Comparison of ENCODE assay signal across 24 cellular contexts in genomic region chr7:51027256-51028127, GRCh38.
"Had no signal": no experiment of that assay in that cellular context is flagged by ENCODE, and none has a peak within 500 bp of the region (broad histone marks: within the 10 kb centered on the region; RNA-seq: fewer than 3 reads in every experiment).

No MANE protein-coding gene starts in this region.

- H3K36me3 Mint-ChIP-seq: brain; mesothelial cell of epicardium; naive thymus-derived CD8-positive, alpha-beta T cell; T-cell had no signal

- H3K9me3 ChIP-seq: ovary, prostate gland, SJCRH30, stomach, suprapubic skin, tibial nerve had no signal

- H3K27ac Mint-ChIP-seq: activated CD4-positive, alpha-beta T cell treated with anti-CD3 and anti-CD28 coated beads, Interleukin-2, amount 10 ng/mL, durations not matched to agents 7 days and 5 days; activated CD8-positive, alpha-beta T cell treated with anti-CD3 and anti-CD28 coated beads for 36 hours; activated naive CD4-positive, alpha-beta T cell treated with anti-CD3 and anti-CD28 coated beads for 36 hours; activated T-helper 2 cell treated with anti-CD3 and anti-CD28 coated beads, Interferon-gamma antibody, Interleukin-2, Interleukin-4, amounts not matched to agents 10 μg/mL and 5 μg/mL and 100 μg/mL, durations not matched to agents 14 hours and 24 hours and 36 hours; brain; mesothelial cell of epicardium; naive thymus-derived CD8-positive, alpha-beta T cell; T-cell; T-helper 2 cell treated with Interferon-gamma antibody and Interleukin-4, amounts not matched to agents 5 μg/mL and 100 μg/mL, for 36 hours had no signal

- DNase-seq: activated CD4-positive, alpha-beta T cell treated with anti-CD3 and anti-CD28 coated beads, Interleukin-2, amount 10 ng/mL, durations not matched to agents 7 days and 5 days; activated CD4-positive, CD25-positive, alpha-beta regulatory T cell treated with anti-CD3 and anti-CD28 coated beads, Interleukin-2, amount 50 U/mL, for 72 hours; activated CD8-positive, alpha-beta T cell treated with anti-CD3 and anti-CD28 coated beads for 36 hours; activated naive CD4-positive, alpha-beta T cell treated with anti-CD3 and anti-CD28 coated beads for 36 hours; activated T-cell treated with anti-CD3 and anti-CD28 coated beads, Interleukin-2, amount 50 U/mL, for 4 hours; caudate nucleus; kidney; naive thymus-derived CD8-positive, alpha-beta T cell; ovary; right cardiac atrium; SJCRH30; stimulated activated CD4-positive, alpha-beta T cell treated with anti-CD3 and anti-CD28 coated beads, Interleukin-1b, Interleukin-23, amount 100 ng/mL, for 48 hours; stomach; T-cell; WERI-Rb-1 had no signal

- H3K27ac ChIP-seq: epithelial cell of prostate, ovary, prostate gland, SJCRH30, stomach, suprapubic skin, tibial nerve, WERI-Rb-1 had no signal

- H3K4me1 ChIP-seq: prostate gland, SJCRH30, stomach, suprapubic skin had no signal

- H3K27me3 Mint-ChIP-seq: activated CD4-positive, alpha-beta T cell treated with anti-CD3 and anti-CD28 coated beads, Interleukin-2, amount 10 ng/mL, durations not matched to agents 7 days and 5 days; activated CD8-positive, alpha-beta T cell treated with anti-CD3 and anti-CD28 coated beads for 36 hours; naive thymus-derived CD8-positive, alpha-beta T cell; T-cell had no signal

- H3K36me3 ChIP-seq: ovary, prostate gland, SJCRH30, suprapubic skin had no signal

- H3K4me3 Mint-ChIP-seq: activated CD4-positive, alpha-beta T cell treated with anti-CD3 and anti-CD28 coated beads, Interleukin-2, amount 10 ng/mL, durations not matched to agents 7 days and 5 days; activated CD8-positive, alpha-beta T cell treated with anti-CD3 and anti-CD28 coated beads for 36 hours; activated naive CD4-positive, alpha-beta T cell treated with anti-CD3 and anti-CD28 coated beads for 36 hours; activated T-cell treated with anti-CD3 and anti-CD28 coated beads, Interleukin-2, amount 50 U/mL, for 4 hours; brain; mesothelial cell of epicardium; naive thymus-derived CD8-positive, alpha-beta T cell; T-cell; T-helper 2 cell treated with Interferon-gamma antibody and Interleukin-4, amounts not matched to agents 5 μg/mL and 100 μg/mL, for 36 hours had no signal

- H3K4me3 ChIP-seq: lung, ovary, prostate gland, SJCRH30, stomach, suprapubic skin, tibial nerve had no signal

- ATAC-seq: activated CD8-positive, alpha-beta T cell treated with anti-CD3 and anti-CD28 coated beads for 36 hours; activated T-cell treated with anti-CD3 and anti-CD28 coated beads, Interleukin-2, amount 50 U/mL, for 4 hours; naive thymus-derived CD8-positive, alpha-beta T cell; right cardiac atrium; T-cell had no signal

- H3K9me3 Mint-ChIP-seq: activated CD4-positive, alpha-beta T cell treated with anti-CD3 and anti-CD28 coated beads, Interleukin-2, amount 10 ng/mL, durations not matched to agents 7 days and 5 days; activated CD8-positive, alpha-beta T cell treated with anti-CD3 and anti-CD28 coated beads for 36 hours; activated naive CD4-positive, alpha-beta T cell treated with anti-CD3 and anti-CD28 coated beads for 36 hours; activated T-cell treated with anti-CD3 and anti-CD28 coated beads, Interleukin-2, amount 50 U/mL, for 4 hours; activated T-helper 2 cell treated with anti-CD3 and anti-CD28 coated beads, Interferon-gamma antibody, Interleukin-2, Interleukin-4, amounts not matched to agents 10 μg/mL and 5 μg/mL and 100 μg/mL, durations not matched to agents 14 hours and 24 hours and 36 hours; mesothelial cell of epicardium; naive thymus-derived CD8-positive, alpha-beta T cell; T-cell; T-helper 2 cell treated with Interferon-gamma antibody and Interleukin-4, amounts not matched to agents 5 μg/mL and 100 μg/mL, for 36 hours had no signal

- H3K27me3 ChIP-seq: ovary, SJCRH30, stomach, suprapubic skin, tibial nerve had no signal

- H3K4me1 Mint-ChIP-seq: activated CD4-positive, alpha-beta T cell treated with anti-CD3 and anti-CD28 coated beads, Interleukin-2, amount 10 ng/mL, durations not matched to agents 7 days and 5 days; mesothelial cell of epicardium; naive thymus-derived CD8-positive, alpha-beta T cell; T-cell had no signal
